ENCODE assay signal across 17 cellular contexts in the genomic region with DNA sequence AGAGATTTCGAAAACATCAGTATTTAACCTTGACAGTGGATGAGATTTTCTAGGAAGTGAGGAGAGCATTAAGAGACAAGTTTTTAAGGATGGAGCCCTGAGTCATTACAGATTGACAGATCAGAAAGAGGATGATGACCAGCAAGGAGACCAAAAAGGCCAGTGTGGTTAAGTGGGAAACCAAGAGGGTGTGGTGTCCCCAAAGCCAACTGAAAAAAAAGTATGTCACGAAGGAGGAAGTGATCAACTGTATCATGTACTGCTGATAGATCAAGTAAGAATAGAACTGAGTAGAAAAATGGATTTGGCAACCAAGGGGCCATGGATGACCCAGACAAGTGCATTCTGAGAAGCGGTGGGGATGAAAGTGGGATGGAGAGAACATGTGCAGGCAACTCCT.
DNase-seq lines count a peak whose midpoint lies in the region; ATAC-seq, FAIRE-seq and TF ChIP-seq lines count a peak whose summit lies in the region.
"Had no signal": no experiment of that assay in that cellular context is flagged by ENCODE, and none has a peak within 500 bp of the region (broad histone marks: within the 10 kb centered on the region; RNA-seq: fewer than 3 reads in every experiment).

No MANE protein-coding gene starts in this region.

- TF ChIP-seq RAD21 in GM12878 (IDR thresholded peaks at IDR 0.05; ENCODE audit: insufficient read depth, low read depth, low read length): no peak

- no peaks in the 10 kb centered on the region for H3K79me2 ChIP-seq in GM12878 (ENCODE audit: control insufficient read depth, insufficient read depth, low read length)

- CTCF ChIA-PET in GM12878 (lab: Yijun Ruan, JAX): no interaction called here

- no peak overlapping the region for H3K9ac ChIP-seq in GM12878 (ENCODE audit: control insufficient read depth, insufficient read depth, low read length)

- no peak for TF ChIP-seq EP300 in GM12878 (IDR thresholded peaks at IDR 0.05; ENCODE audit: borderline replicate concordance in 1 of 2, control insufficient read depth in 1 of 2, low read depth in 2 of 2, low read length in 2 of 2)

- H3K27ac ChIP-seq in GM12878 (ENCODE audit: control insufficient read depth, insufficient read depth): no peak overlapping the region
- H3K27ac ChIP-seq: RWPE1, SK-N-MC had no signal

- DNase-seq in AML-193 (lab: John Stamatoyannopoulos, UW): peak; percentile 68 to 73
- peak; percentile 6 for DNase-seq in GM12865 (ENCODE audit: low read depth)
- peak; percentile 24 for DNase-seq in NB4 (ENCODE audit: low read depth)
- no peak for DNase-seq in GM12878 (ENCODE audit: low read depth, low spot score)
- DNase-seq in head of caudate nucleus: no peak
- DNase-seq in stimulated activated naive CD4-positive, alpha-beta T cell (lab: John Stamatoyannopoulos, UW): no peak
- no peak for DNase-seq in stimulated activated CD4-positive, alpha-beta T cell treated with anti-CD3 and anti-CD28 coated beads, Interleukin-1b, Interleukin-23, amount 100 ng/mL, for 48 hours
- DNase-seq: CD8-positive, alpha-beta T cell; KG1; NCI-H1417; NCI-H1930; NCI-H510A; NCI-H82; T-helper 17 cell had no signal

- SMC1A ChIA-PET in GM12878 (lab: Charles Lee; ENCODE audit: uncharacterized antibody, unreplicated experiment): no interaction called here

- FAIRE-seq in GM12878 (lab: Jason Lieb, UNC): no peak

- RAD21 ChIA-PET in GM12878 (lab: Charles Lee; ENCODE audit: unreplicated experiment): no interaction called here

- TF ChIP-seq CTCF in GM12865 (IDR thresholded peaks at IDR 0.05; ENCODE audit: insufficient read depth, low read depth, low read length, missing control alignments): no peak
- no peak for TF ChIP-seq CTCF in NB4 (IDR thresholded peaks at IDR 0.05; ENCODE audit: low read depth, low read length)
- no peak for TF ChIP-seq CTCF in GM12878 (IDR thresholded peaks at IDR 0.05 in 2 of 3, conservative IDR thresholded peaks at IDR 0.05 in 1 of 3; ENCODE audit: control insufficient read depth in 2 of 3, extremely low read depth in 1 of 3, insufficient read depth in 1 of 3, low read depth in 3 of 3, low read length in 3 of 3)

- intact Hi-C loops in GM12878 (cut with micrococcal nuclease; ENCODE audit: unreplicated experiment): loop anchor here (5.0 kb wide), 1 partner anchor 623 kb away; no protein-coding TSS in a partner anchor
- intact Hi-C loops in head of caudate nucleus (cut with DNase I): no loop called here

- H3K27me3 ChIP-seq in GM12878 (replicated peaks in 1 of 2; ENCODE audit: control insufficient read depth in 2 of 2, insufficient read depth in 2 of 2, low read length in 1 of 2): no peaks in the 10 kb centered on the region

- POLR2A ChIA-PET in GM12878 (lab: Charles Lee): no interaction called here

- no peaks in the 10 kb centered on the region for H3K36me3 ChIP-seq in GM12878 (ENCODE audit: control insufficient read depth in 2 of 2, insufficient read depth in 2 of 2, low read length in 1 of 2)

- in situ Hi-C loops in GM12878 (cut with MboI): loop anchor here (10.0 kb wide), 1 partner anchor 615 kb away; no protein-coding TSS in a partner anchor

- WGBS in GM12878 (ENCODE audit: insufficient coverage, insufficient replicate concordance, low lambda C conversion rate, missing lambda C conversion rate): 50% methylated on average over 3 of the region's 3 CpGs

- ATAC-seq in GM12878 (no peak), HG03432 (IDR thresholded peaks at IDR 0.05; ENCODE audit: unreplicated experiment) (no peak)
- ATAC-seq: CD8-positive, alpha-beta T cell; T-helper 17 cell had no signal

- no peak overlapping the region for H2AFZ ChIP-seq in GM12878 (ENCODE audit: control insufficient read depth, low read depth, low read length)

- BruUV-seq in GM12878 (replicated peaks; lab: Mats Ljungman, UMichigan): no TSS peak

- no peak overlapping the region for H3K4me2 ChIP-seq in GM12878 (ENCODE audit: control insufficient read depth, insufficient read depth)

- H3K4me1 ChIP-seq in GM12878 (ENCODE audit: control insufficient read depth, insufficient read depth, low read length): no peaks in the 10 kb centered on the region

- TF ChIP-seq POLR2A in NB4 (IDR thresholded peaks at IDR 0.05; ENCODE audit: extremely low read depth, insufficient read length) (no peak), GM12878 (IDR thresholded peaks at IDR 0.05; ENCODE audit: low read depth, low read length) (no peak)

- no peaks in the 10 kb centered on the region for H4K20me1 ChIP-seq in GM12878 (ENCODE audit: control insufficient read depth, insufficient read depth)

- H3K9me3 ChIP-seq in GM12878 (replicated peaks; ENCODE audit: control insufficient read depth, insufficient read depth, low read length): no peaks in the 10 kb centered on the region

- H3K4me3 ChIP-seq in GM12865 (ENCODE audit: low read depth, low read length): no peak overlapping the region
- no peak overlapping the region for H3K4me3 ChIP-seq in NB4 (ENCODE audit: low read depth, low read length)
- no peak overlapping the region for H3K4me3 ChIP-seq in GM12878
- H3K4me3 ChIP-seq: SK-N-MC had no signal

TF ChIP-seq in GM12878, 131 proteins besides CTCF, POLR2A, EP300 and RAD21:
- TF ChIP-seq, protein P1, sequence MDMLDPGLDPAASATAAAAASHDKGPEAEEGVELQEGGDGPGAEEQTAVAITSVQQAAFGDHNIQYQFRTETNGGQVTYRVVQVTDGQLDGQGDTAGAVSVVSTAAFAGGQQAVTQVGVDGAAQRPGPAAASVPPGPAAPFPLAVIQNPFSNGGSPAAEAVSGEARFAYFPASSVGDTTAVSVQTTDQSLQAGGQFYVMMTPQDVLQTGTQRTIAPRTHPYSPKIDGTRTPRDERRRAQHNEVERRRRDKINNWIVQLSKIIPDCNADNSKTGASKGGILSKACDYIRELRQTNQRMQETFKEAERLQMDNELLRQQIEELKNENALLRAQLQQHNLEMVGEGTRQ (IDR thresholded peaks at IDR 0.05; ENCODE audit: borderline replicate concordance, low read depth, low read length): no peak
- peak; percentile 48 for TF ChIP-seq RUNX3 (IDR thresholded peaks at IDR 0.05; ENCODE audit: low read length)
- TF ChIP-seq, protein P2, sequence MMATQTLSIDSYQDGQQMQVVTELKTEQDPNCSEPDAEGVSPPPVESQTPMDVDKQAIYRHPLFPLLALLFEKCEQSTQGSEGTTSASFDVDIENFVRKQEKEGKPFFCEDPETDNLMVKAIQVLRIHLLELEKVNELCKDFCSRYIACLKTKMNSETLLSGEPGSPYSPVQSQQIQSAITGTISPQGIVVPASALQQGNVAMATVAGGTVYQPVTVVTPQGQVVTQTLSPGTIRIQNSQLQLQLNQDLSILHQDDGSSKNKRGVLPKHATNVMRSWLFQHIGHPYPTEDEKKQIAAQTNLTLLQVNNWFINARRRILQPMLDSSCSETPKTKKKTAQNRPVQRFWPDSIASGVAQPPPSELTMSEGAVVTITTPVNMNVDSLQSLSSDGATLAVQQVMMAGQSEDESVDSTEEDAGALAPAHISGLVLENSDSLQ (IDR thresholded peaks at IDR 0.05): no peak
- no peak for TF ChIP-seq YBX1 (IDR thresholded peaks at IDR 0.05)
- TF ChIP-seq CHD2 (IDR thresholded peaks at IDR 0.05; ENCODE audit: borderline replicate concordance, low read depth, low read length): no peak
- TF ChIP-seq REST (IDR thresholded peaks at IDR 0.05; ENCODE audit: low read depth, low read length): no peak

Comparison
In these comparisons a context has a peak if more than half of its experiments do, and no peak if none do; other contexts are left out.
1. DNase-seq: peak in AML-193 (2 of 2), GM12865 (single experiment) and NB4 (single experiment); none in GM12878 (single experiment), head of caudate nucleus (0 of 42), stimulated activated naive CD4-positive, alpha-beta T cell (0 of 6) and stimulated activated CD4-positive, alpha-beta T cell treated with anti-CD3 and anti-CD28 coated beads, Interleukin-1b, Interleukin-23, amount 100 ng/mL, for 48 hours (single experiment).